23 cellular contexts compared by ENCODE assay signal in genomic region chr20:63619086-63619485, GRCh38.
"Had no signal": no experiment of that assay in that cellular context is flagged by ENCODE, and none has a peak within 500 bp of the region (broad histone marks: within the 10 kb centered on the region; RNA-seq: fewer than 3 reads in every experiment).

No MANE protein-coding gene starts in this region.

- H3K4me1 ChIP-seq: body of pancreas, testis, vagina had no signal

- H3K27ac Mint-ChIP-seq: activated CD4-positive, alpha-beta T cell treated with anti-CD3 and anti-CD28 coated beads, Interleukin-2, amount 10 ng/mL, durations not matched to agents 7 days and 5 days; activated CD8-positive, alpha-beta memory T cell treated with anti-CD3 and anti-CD28 coated beads, Interleukin-2, amount 10 ng/mL, durations not matched to agents 7 days and 5 days; activated CD8-positive, alpha-beta T cell treated with anti-CD3 and anti-CD28 coated beads for 36 hours; activated naive CD4-positive, alpha-beta T cell treated with anti-CD3 and anti-CD28 coated beads, Interleukin-2, amount 10 ng/mL, durations not matched to agents 7 days and 5 days; activated naive CD8-positive, alpha-beta T cell treated with anti-CD3 and anti-CD28 coated beads, Interleukin-2, amount 50 U/mL, for 24 hours; memory B cell; type B pancreatic cell had no signal

- DNase-seq: activated CD4-positive, alpha-beta T cell treated with anti-CD3 and anti-CD28 coated beads, Interleukin-2, amount 10 ng/mL, durations not matched to agents 7 days and 5 days; activated CD4-positive, CD25-positive, alpha-beta regulatory T cell treated with anti-CD3 and anti-CD28 coated beads, Interleukin-2, amount 50 U/mL, for 72 hours; activated CD8-positive, alpha-beta memory T cell treated with anti-CD3 and anti-CD28 coated beads, Interleukin-2, amount 10 ng/mL, durations not matched to agents 7 days and 5 days; activated CD8-positive, alpha-beta T cell treated with anti-CD3 and anti-CD28 coated beads for 36 hours; activated effector memory CD4-positive, alpha-beta T cell treated with anti-CD3 and anti-CD28 coated beads, Interleukin-2, amount 50 U/mL, for 16 hours; activated naive CD4-positive, alpha-beta T cell treated with anti-CD3 and anti-CD28 coated beads, Interleukin-2, amount 10 ng/mL, durations not matched to agents 7 days and 5 days; activated naive CD8-positive, alpha-beta T cell treated with anti-CD3 and anti-CD28 coated beads, Interleukin-2, amount 50 U/mL, for 24 hours; activated T-cell treated with anti-CD3 and anti-CD28 coated beads for 4 hours; body of pancreas; dermis blood vessel endothelial cell; effector CD8-positive, alpha-beta T cell; foreskin melanocyte; small intestine; stimulated activated CD4-positive, alpha-beta T cell treated with anti-CD3 and anti-CD28 coated beads, Interleukin-15, amount 100 ng/mL, for 24 hours; stimulated activated CD8-positive, alpha-beta memory T cell treated with anti-CD3 and anti-CD28 coated beads, Interleukin-4, amount 100 ng/mL, for 48 hours; stimulated activated naive CD4-positive, alpha-beta T cell; testis; WERI-Rb-1 had no signal

- H3K27ac ChIP-seq: body of pancreas, left lung, testis, vagina, WERI-Rb-1 had no signal

- H3K9me3 ChIP-seq: body of pancreas, left lung, testis, vagina had no signal

- H3K4me3 Mint-ChIP-seq: activated CD4-positive, alpha-beta T cell treated with anti-CD3 and anti-CD28 coated beads, Interleukin-2, amount 10 ng/mL, durations not matched to agents 7 days and 5 days; activated CD8-positive, alpha-beta memory T cell treated with anti-CD3 and anti-CD28 coated beads, Interleukin-2, amount 10 ng/mL, durations not matched to agents 7 days and 5 days; activated CD8-positive, alpha-beta T cell treated with anti-CD3 and anti-CD28 coated beads for 36 hours; activated naive CD4-positive, alpha-beta T cell treated with anti-CD3 and anti-CD28 coated beads, Interleukin-2, amount 10 ng/mL, durations not matched to agents 7 days and 5 days; activated naive CD8-positive, alpha-beta T cell treated with anti-CD3 and anti-CD28 coated beads, Interleukin-2, amount 50 U/mL, for 24 hours; memory B cell; neural crest cell; type B pancreatic cell had no signal

- H3K4me3 ChIP-seq: body of pancreas, left lung, testis, vagina had no signal

- H3K27me3 ChIP-seq: body of pancreas, left lung, testis, vagina had no signal

- H3K9me3 Mint-ChIP-seq: activated CD8-positive, alpha-beta T cell treated with anti-CD3 and anti-CD28 coated beads for 36 hours; activated naive CD4-positive, alpha-beta T cell treated with anti-CD3 and anti-CD28 coated beads, Interleukin-2, amount 10 ng/mL, durations not matched to agents 7 days and 5 days; activated naive CD8-positive, alpha-beta T cell treated with anti-CD3 and anti-CD28 coated beads, Interleukin-2, amount 50 U/mL, for 24 hours; memory B cell; type B pancreatic cell had no signal

- FAIRE-seq: small intestine had no signal

- H3K27me3 Mint-ChIP-seq: activated CD4-positive, alpha-beta T cell treated with anti-CD3 and anti-CD28 coated beads, Interleukin-2, amount 10 ng/mL, durations not matched to agents 7 days and 5 days; activated CD8-positive, alpha-beta memory T cell treated with anti-CD3 and anti-CD28 coated beads, Interleukin-2, amount 10 ng/mL, durations not matched to agents 7 days and 5 days; activated CD8-positive, alpha-beta T cell treated with anti-CD3 and anti-CD28 coated beads for 36 hours; activated naive CD4-positive, alpha-beta T cell treated with anti-CD3 and anti-CD28 coated beads, Interleukin-2, amount 10 ng/mL, durations not matched to agents 7 days and 5 days; activated naive CD8-positive, alpha-beta T cell treated with anti-CD3 and anti-CD28 coated beads, Interleukin-2, amount 50 U/mL, for 24 hours; memory B cell; type B pancreatic cell had no signal
